In the genomic region with DNA sequence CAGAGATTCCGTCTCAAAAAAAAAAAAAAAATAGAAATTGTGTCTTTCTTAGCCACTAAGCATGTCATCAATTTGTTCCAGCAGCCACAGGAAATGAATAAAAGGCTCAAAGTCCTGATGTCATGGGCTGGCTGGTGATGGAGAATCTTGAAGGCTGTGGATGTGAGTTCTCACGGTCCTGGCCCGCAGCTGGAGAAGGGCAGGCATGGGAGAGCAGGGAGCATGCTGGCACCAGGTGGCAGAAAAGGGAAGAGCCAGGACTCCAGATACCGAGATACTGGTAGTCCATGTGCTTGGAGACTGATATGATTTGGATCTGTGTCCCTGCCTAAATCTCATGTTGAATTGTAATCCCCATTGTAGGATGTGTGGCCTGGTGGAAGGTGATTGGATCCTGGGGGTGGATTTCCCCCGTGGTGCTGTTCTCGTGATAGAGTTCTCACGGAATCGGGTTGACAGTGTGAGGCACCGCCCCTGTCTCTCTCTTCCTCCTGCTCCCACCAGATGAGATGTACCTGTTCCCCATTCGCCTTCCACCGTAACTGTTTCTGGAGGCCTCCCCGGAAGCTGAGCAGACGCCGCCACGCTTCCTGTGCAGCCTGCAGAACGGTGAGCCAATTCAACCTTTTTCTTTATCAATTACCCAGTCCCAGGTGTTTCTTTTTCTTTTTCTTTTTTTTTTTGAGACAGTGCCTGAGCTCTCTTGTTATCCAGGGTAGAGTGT, we compare ENCODE assay signal across 12 cellular contexts. TPM values are rescaled to one million over a fixed set of nuclear protein-coding genes. Genes with fewer than 3 reads are reported as not detected.
DNase-seq lines count a peak whose midpoint lies in the region; ATAC-seq, FAIRE-seq and TF ChIP-seq lines count a peak whose summit lies in the region.
"Had no signal": no experiment of that assay in that cellular context is flagged by ENCODE, and none has a peak within 500 bp of the region (broad histone marks: within the 10 kb centered on the region; RNA-seq: fewer than 3 reads in every experiment).

No MANE protein-coding gene starts in this region.

- no peak overlapping the region for H2BK5ac ChIP-seq in trophoblast cell (ENCODE audit: low read depth, low read length, poor library complexity)

- H4K91ac ChIP-seq in trophoblast cell (ENCODE audit: low read depth, low read length): no peak overlapping the region

- no peaks in the 10 kb centered on the region for H3K79me1 ChIP-seq in trophoblast cell (ENCODE audit: low read length)

- H3K4ac ChIP-seq in trophoblast cell (ENCODE audit: low read depth, low read length): no peak overlapping the region

- H2BK12ac ChIP-seq in trophoblast cell (ENCODE audit: low read length): no peak overlapping the region

- H3K9ac ChIP-seq in trophoblast cell (ENCODE audit: low read length): no peak overlapping the region

- no peak overlapping the region for H3K14ac ChIP-seq in trophoblast cell (ENCODE audit: low read length)

- H3K4me3 ChIP-seq in bronchial epithelial cell (ENCODE audit: low read depth, low read length): no peak overlapping the region
- H3K4me3 ChIP-seq in trophoblast cell (ENCODE audit: low read depth, low read length): no peak overlapping the region
- H3K4me3 ChIP-seq: lung, stomach had no signal

- peak; percentile 28 for FAIRE-seq in bronchial epithelial cell (lab: Jason Lieb, UNC)

- no peak overlapping the region for H4K8ac ChIP-seq in trophoblast cell (ENCODE audit: low read depth, low read length)

- no peaks in the 10 kb centered on the region for H3K79me2 ChIP-seq in trophoblast cell (ENCODE audit: control insufficient read depth, insufficient read depth, low read length, poor library complexity)

- H2AFZ ChIP-seq in trophoblast cell (ENCODE audit: insufficient read depth, low read length, poor library complexity): no peak overlapping the region

- H3K4me1 ChIP-seq in trophoblast cell (ENCODE audit: control insufficient read depth in 1 of 2, insufficient read depth in 2 of 2, low read length in 2 of 2): no peaks in the 10 kb centered on the region
- H3K4me1 ChIP-seq: stomach had no signal

- ATAC-seq in esophagus mucosa: no peak

- H3K27ac ChIP-seq in trophoblast cell (ENCODE audit: low read depth, low read length): no peak overlapping the region
- H3K27ac ChIP-seq: stomach had no signal

- DNase-seq in activated gamma-delta T cell treated with Interleukin-2 at 50 U/mL for 16 hours (peak; percentile 11), activated gamma-delta T cell (lab: John Stamatoyannopoulos, UW) (no peak), T-helper 1 cell (peak in 3 of 5 donors; percentile 18 to 31 (median 30)), bronchial epithelial cell (ENCODE audit: low read depth) (no peak), trophoblast cell (peak; percentile 51 to 65), mucosa of gallbladder (ENCODE audit: low spot score) (no peak), DMS 273 treated with DMSO at 0.1 percent for 48 hours (lab: John Stamatoyannopoulos, UW) (no peak)
- DNase-seq: anterior cingulate cortex, NCI-H2171, stomach had no signal

- WGBS in trophoblast cell (ENCODE audit: extremely low coverage, insufficient coverage, insufficient read length): no CpG with 5 or more reads among the region's 16 CpGs

- H2BK120ac ChIP-seq in trophoblast cell (ENCODE audit: insufficient read depth, low read length, poor library complexity): no peak overlapping the region

- no peak overlapping the region for H3K18ac ChIP-seq in trophoblast cell (ENCODE audit: low read length)

- no peak overlapping the region for H4K12ac ChIP-seq in trophoblast cell (ENCODE audit: low read depth, low read length)

- H3K36me3 ChIP-seq in bronchial epithelial cell (ENCODE audit: control insufficient read depth, insufficient read depth, low read length) (no peaks in the 10 kb centered on the region), trophoblast cell (ENCODE audit: control insufficient read depth in 1 of 2, insufficient read depth in 2 of 2, low read length in 2 of 2) (no peaks in the 10 kb centered on the region)
- H3K36me3 ChIP-seq: stomach had no signal

- no peak overlapping the region for H3K23ac ChIP-seq in trophoblast cell (ENCODE audit: low read length)

- H3K9me3 ChIP-seq in trophoblast cell (ENCODE audit: insufficient read depth, low read depth, low read length): peaks cover 9% of the 10 kb centered on the region
- H3K9me3 ChIP-seq: stomach had no signal

- H3K4me2 ChIP-seq in trophoblast cell (ENCODE audit: low read length): no peak overlapping the region

- no peak for TF ChIP-seq CTCF in bronchial epithelial cell (IDR thresholded peaks at IDR 0.05; ENCODE audit: insufficient read depth, low read length, severe bottlenecking)

- H2AK5ac ChIP-seq in trophoblast cell (ENCODE audit: low read length): no peak overlapping the region

- peaks cover 3% of the 10 kb centered on the region for H3K27me3 ChIP-seq in bronchial epithelial cell (ENCODE audit: control insufficient read depth, insufficient read depth, low read length)
- H3K27me3 ChIP-seq in trophoblast cell (ENCODE audit: insufficient read depth, low read length): no peaks in the 10 kb centered on the region
- H3K27me3 ChIP-seq: stomach had no signal

RNA-seq across cellular contexts. Expression of gene MRGPRD, which starts 18.1 kb away (rescaled TPM):
- total RNA-seq in bronchial epithelial cell (not detected in 2 replicates), esophagus mucosa (not detected), mucosa of gallbladder (not detected)
- polyA plus RNA-seq in trophoblast cell (2013): not detected in 2 replicates
- total RNA-seq: lung had no signal
- polyA plus RNA-seq: lung, stomach had no signal

RNA-seq across cellular contexts. Expression of gene MRGPRF, which starts 50.4 kb away (rescaled TPM):
- total RNA-seq in bronchial epithelial cell: 0.53 TPM in 1 of 2 replicates, not detected in the other
- polyA plus RNA-seq in trophoblast cell (2013): 0.29 and 0.39 TPM in 2 replicates
- total RNA-seq in esophagus mucosa: 1.7 TPM
- 43.8 TPM for total RNA-seq in mucosa of gallbladder

RNA-seq across cellular contexts. Expression of gene IGHMBP2, which starts 59.0 kb away (rescaled TPM):
- 8.7 and 10.2 TPM in 2 replicates for total RNA-seq in bronchial epithelial cell
- polyA plus RNA-seq in trophoblast cell (2013): 6.2 and 6.6 TPM in 2 replicates
- total RNA-seq in esophagus mucosa: 12.6 TPM
- total RNA-seq in mucosa of gallbladder: 20.7 TPM

RNA-seq across cellular contexts. Expression of gene MRPL21, which starts 59.1 kb away (rescaled TPM):
- 50.8 and 65.0 TPM in 2 replicates for total RNA-seq in bronchial epithelial cell
- 47.9 and 49.0 TPM in 2 replicates for polyA plus RNA-seq in trophoblast cell (2013)
- 62.7 TPM for total RNA-seq in esophagus mucosa
- 41.4 TPM for total RNA-seq in mucosa of gallbladder

Comparison
In these comparisons a context has a peak if more than half of its experiments do, and no peak if none do; other contexts are left out.
1. DNase-seq: peak in activated gamma-delta T cell treated with Interleukin-2 at 50 U/mL for 16 hours (single experiment), T-helper 1 cell (3 of 5) and trophoblast cell (2 of 2); none in activated gamma-delta T cell (single experiment), bronchial epithelial cell (single experiment), mucosa of gallbladder (single experiment) and DMS 273 treated with DMSO at 0.1 percent for 48 hours (single experiment).
2. RNA of gene MRGPRF, which starts 50.4 kb away (total RNA-seq): 43.8 TPM in mucosa of gallbladder (single experiment); 1.7 TPM in esophagus mucosa (single experiment) and 0.53 TPM in bronchial epithelial cell; every median in the first group is over 10 times any median in the second.